In genomic region chr2:178830451-178830850, GRCh38 we compare ENCODE assay signal across 14 cellular contexts. TPM values are rescaled to one million over a fixed set of nuclear protein-coding genes. Genes with fewer than 3 reads are reported as not detected.
"Had no signal": no experiment of that assay in that cellular context is flagged by ENCODE, and none has a peak within 500 bp of the region (broad histone marks: within the 10 kb centered on the region; RNA-seq: fewer than 3 reads in every experiment).

No MANE protein-coding gene starts in this region.

- H3K27me3 ChIP-seq: suprapubic skin, upper lobe of left lung had no signal

- H3K9me3 ChIP-seq: suprapubic skin, upper lobe of left lung had no signal

- H3K27ac ChIP-seq: foreskin keratinocyte, suprapubic skin had no signal

- H3K36me3 ChIP-seq: suprapubic skin, upper lobe of left lung had no signal

- DNase-seq: activated CD4-positive, alpha-beta memory T cell treated with anti-CD3 and anti-CD28 coated beads for 36 hours; activated effector memory CD4-positive, alpha-beta T cell treated with anti-CD3 and anti-CD28 coated beads, Interleukin-2, amount 50 U/mL, for 16 hours; activated naive CD8-positive, alpha-beta T cell treated with anti-CD3 and anti-CD28 coated beads for 36 hours; activated T-cell treated with anti-CD3 and anti-CD28 coated beads, Interleukin-2, amount 50 U/mL, for 4 hours; anterior cingulate cortex; foreskin keratinocyte; immature natural killer cell; left cardiac atrium; mammary epithelial cell; stimulated activated CD4-positive, alpha-beta T cell treated with anti-CD3 and anti-CD28 coated beads, Interleukin-4, amount 100 ng/mL, for 1 hour; stimulated activated CD8-positive, alpha-beta memory T cell treated with anti-CD3 and anti-CD28 coated beads, Interleukin-4, amount 100 ng/mL, for 48 hours; stimulated activated naive CD8-positive, alpha-beta T cell treated with anti-CD3 and anti-CD28 coated beads, Interleukin-15, Interleukin-2, amounts not matched to agents 100 U/mL and 50 U/mL, for 24 hours; upper lobe of left lung had no signal

- H3K4me1 ChIP-seq: foreskin keratinocyte had no signal

- H3K4me3 ChIP-seq: suprapubic skin, upper lobe of left lung had no signal

RNA-seq across cellular contexts. Expression of gene TTN, which starts 23.2 kb away (rescaled TPM):
- polyA plus RNA-seq: foreskin keratinocyte had no signal
